Comparison of ENCODE assay signal across 10 cellular contexts in genomic region chr1:93619507-93620168, GRCh38.
DNase-seq lines count a peak whose midpoint lies in the region; TF ChIP-seq lines count a peak whose summit lies in the region.
"Had no signal": no experiment of that assay in that cellular context is flagged by ENCODE, and none has a peak within 500 bp of the region (broad histone marks: within the 10 kb centered on the region; RNA-seq: fewer than 3 reads in every experiment).

No MANE protein-coding gene starts in this region.

- H3K4me1 Mint-ChIP-seq in endodermal cell = peaks cover 84% of the 10 kb centered on the region
- peaks cover 41% of the 10 kb centered on the region for H3K4me1 Mint-ChIP-seq in nephron progenitor cell

- H3K9me3 ChIP-seq in endodermal cell (ENCODE audit: control insufficient read depth, low read length) = no peaks in the 10 kb centered on the region
- no peaks in the 10 kb centered on the region for H3K9me3 ChIP-seq in Karpas-422 (ENCODE audit: low read length)
- H3K9me3 ChIP-seq in left ventricle myocardium inferior (replicated peaks) = no peaks in the 10 kb centered on the region
- H3K9me3 ChIP-seq: breast epithelium had no signal

- TF ChIP-seq CTCF in GM12864 (IDR thresholded peaks at IDR 0.05; ENCODE audit: low read depth, low read length, missing control alignments) (peak; percentile 12), endodermal cell (conservative IDR thresholded peaks at IDR 0.05) (peak; percentile 47), left ventricle myocardium inferior (IDR thresholded peaks at IDR 0.05; ENCODE audit: borderline replicate concordance) (no peak), nephron progenitor cell (IDR thresholded peaks at IDR 0.05) (no peak)

- peak; percentile 33 for DNase-seq in COLO668 (lab: John Stamatoyannopoulos, UW; ENCODE audit: unreplicated experiment)
- no peak for DNase-seq in GM12864 (ENCODE audit: low read depth)
- peak; percentile 26 for DNase-seq in NCI-H526 treated with DMSO at 0.1 percent for 48 hours (lab: John Stamatoyannopoulos, UW)
- no peak for DNase-seq in endodermal cell
- DNase-seq in Karpas-422 = no peak
- DNase-seq in NCI-H446 treated with DMSO at 0.1 percent for 48 hours (lab: John Stamatoyannopoulos, UW) = no peak
- DNase-seq in left ventricle myocardium inferior = no peak
- no peak for DNase-seq in nephron progenitor cell
- DNase-seq: NCI-H2171 treated with DMSO at 0.1 percent for 48 hours had no signal

- H2AFZ ChIP-seq in Karpas-422 (ENCODE audit: low read length) = no peak overlapping the region

- peaks cover 21% of the 10 kb centered on the region; the same call in 1 of the 2 replicates for H4K20me1 ChIP-seq in Karpas-422 (ENCODE audit: insufficient read depth, low read depth, low read length)

- WGBS in endodermal cell (ENCODE audit: insufficient coverage in 1 of 2, insufficient read length in 1 of 2), 2 experiments = 96 to 98% methylated on average over 5 to 11 of the region's 11 CpGs

- peak overlapping the region; percentile 49 for H3K27ac Mint-ChIP-seq in endodermal cell
- no peak overlapping the region for H3K27ac Mint-ChIP-seq in nephron progenitor cell

- H3K27me3 Mint-ChIP-seq in endodermal cell (ENCODE audit: insufficient read depth) (no peaks in the 10 kb centered on the region), nephron progenitor cell (ENCODE audit: low read depth, poor library complexity) (no peaks in the 10 kb centered on the region)

- H3K27me3 ChIP-seq in endodermal cell (ENCODE audit: control insufficient read depth, insufficient read depth, low read length, poor library complexity, severe bottlenecking) = no peaks in the 10 kb centered on the region
- H3K27me3 ChIP-seq in Karpas-422 (ENCODE audit: low read length) = no peaks in the 10 kb centered on the region
- no peaks in the 10 kb centered on the region for H3K27me3 ChIP-seq in left ventricle myocardium inferior (ENCODE audit: low read depth)
- H3K27me3 ChIP-seq: breast epithelium had no signal

- no peak overlapping the region for H3K4me3 ChIP-seq in GM12864 (ENCODE audit: low read depth, low read length)
- H3K4me3 ChIP-seq in endodermal cell (ENCODE audit: low read length) = no peak overlapping the region
- no peak overlapping the region for H3K4me3 ChIP-seq in Karpas-422 (ENCODE audit: low read length)
- no peak overlapping the region for H3K4me3 ChIP-seq in left ventricle myocardium inferior
- H3K4me3 ChIP-seq: breast epithelium had no signal

- H3K27ac ChIP-seq in endodermal cell (ENCODE audit: low read depth, low read length) = no peak overlapping the region
- no peak overlapping the region for H3K27ac ChIP-seq in Karpas-422 (ENCODE audit: low read length)
- H3K27ac ChIP-seq in left ventricle myocardium inferior (replicated peaks) = no peak overlapping the region

- H3K36me3 Mint-ChIP-seq in endodermal cell (ENCODE audit: low read depth) (peaks cover 13% of the 10 kb centered on the region), nephron progenitor cell (ENCODE audit: low read depth) (no peaks in the 10 kb centered on the region)

- H3K36me3 ChIP-seq in endodermal cell (ENCODE audit: control insufficient read depth, insufficient read depth, low read length) (peaks cover 46% of the 10 kb centered on the region), Karpas-422 (ENCODE audit: insufficient read depth, low read length) (no peaks in the 10 kb centered on the region), left ventricle myocardium inferior (no peaks in the 10 kb centered on the region)
- H3K36me3 ChIP-seq: breast epithelium had no signal

- no peaks in the 10 kb centered on the region for H3K79me2 ChIP-seq in Karpas-422 (ENCODE audit: low read length)

- H3K4me3 Mint-ChIP-seq in endodermal cell (no peak overlapping the region), nephron progenitor cell (no peak overlapping the region)

- H3K9ac ChIP-seq in endodermal cell (ENCODE audit: extremely low read depth, low read length, poor library complexity, severe bottlenecking) (no peak overlapping the region), Karpas-422 (ENCODE audit: low read length) (no peak overlapping the region)

- H3K9me2 ChIP-seq in Karpas-422 (replicated peaks; ENCODE audit: insufficient read depth, low read length) = no peaks in the 10 kb centered on the region

- H3K9me3 Mint-ChIP-seq in endodermal cell (no peaks in the 10 kb centered on the region), nephron progenitor cell (no peaks in the 10 kb centered on the region)

- H3K4me2 ChIP-seq in Karpas-422 (ENCODE audit: low read depth, low read length, poor library complexity, severe bottlenecking) = no peak overlapping the region

- intact Hi-C loops in left ventricle myocardium inferior (cut with micrococcal nuclease) = no loop called here

- H3K4me1 ChIP-seq in endodermal cell (ENCODE audit: control insufficient read depth, insufficient read depth, low read length) = peaks cover 48% of the 10 kb centered on the region
- peaks cover 44% of the 10 kb centered on the region for H3K4me1 ChIP-seq in Karpas-422 (ENCODE audit: low read length)
- peaks cover 92% of the 10 kb centered on the region for H3K4me1 ChIP-seq in left ventricle myocardium inferior

Comparison
In these comparisons a context has a peak if more than half of its experiments do, and no peak if none do; other contexts are left out.
1. DNase-seq: peak in COLO668 (single experiment) and NCI-H526 treated with DMSO at 0.1 percent for 48 hours (single experiment); none in GM12864 (single experiment), endodermal cell (single experiment), Karpas-422 (single experiment), NCI-H446 treated with DMSO at 0.1 percent for 48 hours (single experiment), left ventricle myocardium inferior (single experiment) and nephron progenitor cell (single experiment).
2. CTCF ChIP-seq: peak in GM12864 (single experiment) and endodermal cell (single experiment); none in left ventricle myocardium inferior (single experiment) and nephron progenitor cell (single experiment).